Comparison of ENCODE assay signal across 21 cellular contexts in genomic region chr12:27517961-27518668, GRCh38. TPM values are rescaled to one million over a fixed set of nuclear protein-coding genes. Genes with fewer than 3 reads are reported as not detected.
DNase-seq lines count a peak whose midpoint lies in the region; TF ChIP-seq lines count a peak whose summit lies in the region.
"Had no signal": no experiment of that assay in that cellular context is flagged by ENCODE, and none has a peak within 500 bp of the region (broad histone marks: within the 10 kb centered on the region; RNA-seq: fewer than 3 reads in every experiment).

No MANE protein-coding gene starts in this region.

- H3K27ac ChIP-seq in smooth muscle cell (ENCODE audit: low read depth) (peak overlapping the region; percentile 79), caudate nucleus (ENCODE audit: low read depth, low read length) (no peak overlapping the region), OCI-LY7 (ENCODE audit: low read depth, low read length, poor library complexity, severe bottlenecking) (no peak overlapping the region)
- H3K27ac ChIP-seq: BLaER1 had no signal

- WGBS in smooth muscle cell (ENCODE audit: low lambda C conversion rate): 70% methylated on average over 7 of the region's 7 CpGs

- no peaks in the 10 kb centered on the region for H3K27me3 ChIP-seq in smooth muscle cell (ENCODE audit: low read depth)
- H3K27me3 ChIP-seq: BLaER1 had no signal

- no peaks in the 10 kb centered on the region for H3K9me2 ChIP-seq in OCI-LY7 (ENCODE audit: insufficient read depth, low read length)

- H3K9me3 ChIP-seq in smooth muscle cell (replicated peaks; ENCODE audit: low read depth): no peaks in the 10 kb centered on the region
- no peaks in the 10 kb centered on the region for H3K9me3 ChIP-seq in OCI-LY7 (ENCODE audit: low read length)
- H3K9me3 ChIP-seq: BLaER1, Caco-2 had no signal

- H3K27me3 Mint-ChIP-seq in Calu3 (ENCODE audit: unreplicated experiment): no peaks in the 10 kb centered on the region

- peaks cover 53% of the 10 kb centered on the region for H3K4me1 Mint-ChIP-seq in Calu3 (ENCODE audit: low read depth, unreplicated experiment)

- TF ChIP-seq CTCF in Calu3 (IDR thresholded peaks at IDR 0.05; ENCODE audit: unreplicated experiment) (no peak), smooth muscle cell (IDR thresholded peaks at IDR 0.05; ENCODE audit: borderline replicate concordance, insufficient read depth, poor library complexity, severe bottlenecking) (no peak), OCI-LY7 (conservative IDR thresholded peaks at IDR 0.05; ENCODE audit: low read length) (no peak)

- H3K4me2 ChIP-seq in smooth muscle cell: peak overlapping the region; percentile 17
- H3K4me2 ChIP-seq in OCI-LY7 (ENCODE audit: low read length): no peak overlapping the region
- H3K4me2 ChIP-seq: BLaER1 had no signal

- no peak overlapping the region for H3K27ac Mint-ChIP-seq in Calu3 (ENCODE audit: unreplicated experiment)
- H3K27ac Mint-ChIP-seq: CD4-positive, alpha-beta T cell; IgD-negative memory B cell had no signal

- H3K9me3 Mint-ChIP-seq in Calu3 (ENCODE audit: low read depth, unreplicated experiment): no peaks in the 10 kb centered on the region
- H3K9me3 Mint-ChIP-seq: CD4-positive, alpha-beta T cell; IgD-negative memory B cell had no signal

- H3K36me3 ChIP-seq in smooth muscle cell (ENCODE audit: low read depth) (no peaks in the 10 kb centered on the region), OCI-LY7 (ENCODE audit: insufficient read depth, low read length) (no peaks in the 10 kb centered on the region)
- H3K36me3 ChIP-seq: BLaER1 had no signal

- H2AFZ ChIP-seq in smooth muscle cell (ENCODE audit: low read depth) (no peak overlapping the region), OCI-LY7 (ENCODE audit: low read length) (no peak overlapping the region)

- no peak overlapping the region for H3K9ac ChIP-seq in smooth muscle cell (ENCODE audit: low read depth)
- H3K9ac ChIP-seq: BLaER1 had no signal

- H3K79me2 ChIP-seq in smooth muscle cell (ENCODE audit: low read depth) (no peaks in the 10 kb centered on the region), OCI-LY7 (ENCODE audit: insufficient read depth, low read depth, low read length) (no peaks in the 10 kb centered on the region)

- POLR2A ChIA-PET in OCI-LY7 (lab: Charles Lee): interaction anchor here (0.6 kb wide), 1 partner anchor 269 kb away, joined by 5 read pairs; no protein-coding TSS in a partner anchor

- no peak for DNase-seq in Calu3
- peak; percentile 69 for DNase-seq in NCI-H1105 treated with DMSO at 0.1 percent for 48 hours (lab: John Stamatoyannopoulos, UW)
- DNase-seq in islet precursor cell: peak; percentile 78
- no peak for DNase-seq in smooth muscle cell (lab: John Stamatoyannopoulos, UW; ENCODE audit: unreplicated experiment)
- DNase-seq in caudate nucleus (lab: John Stamatoyannopoulos, UW): no peak
- no peak for DNase-seq in kidney glomerular epithelial cell (lab: John Stamatoyannopoulos, UW)
- no peak for DNase-seq in OCI-LY7 (ENCODE audit: low spot score)
- DNase-seq: Caco-2; CD4-positive, alpha-beta T cell; DMS153; GDM1; Karpas-422; MV-4-11; NCI-H187; NCI-H2227 treated with DMSO at 0.1 percent for 48 hours; NCI-H510A; NCI-H748 treated with DMSO at 0.1 percent for 48 hours; OCI-M1; Right ventricle myocardium superior had no signal

- H4K20me1 ChIP-seq in smooth muscle cell (ENCODE audit: low read depth): no peaks in the 10 kb centered on the region
- no peaks in the 10 kb centered on the region for H4K20me1 ChIP-seq in OCI-LY7 (ENCODE audit: insufficient read depth, low read length)
- H4K20me1 ChIP-seq: BLaER1 had no signal

- CTCF ChIA-PET in Calu3 (lab: Charles Lee) (no interaction called here), OCI-LY7 (lab: Charles Lee; ENCODE audit: unreplicated experiment) (no interaction called here)

- H3F3A ChIP-seq in smooth muscle cell (ENCODE audit: low read depth): peaks cover 9% of the 10 kb centered on the region

- H3K36me3 Mint-ChIP-seq in Calu3 (ENCODE audit: insufficient read depth, unreplicated experiment): no peaks in the 10 kb centered on the region
- H3K36me3 Mint-ChIP-seq: IgD-negative memory B cell had no signal

- H3K4me3 ChIP-seq in smooth muscle cell (no peak overlapping the region), OCI-LY7 (ENCODE audit: low read depth, low read length, poor library complexity, severe bottlenecking) (no peak overlapping the region)
- H3K4me3 ChIP-seq: BLaER1 had no signal

- H3K4me3 Mint-ChIP-seq in Calu3 (ENCODE audit: low read depth, unreplicated experiment): peak overlapping the region; percentile 18
- H3K4me3 Mint-ChIP-seq: CD4-positive, alpha-beta T cell; IgD-negative memory B cell had no signal

- no TSS peak for BruUV-seq in Calu3 (replicated peaks; lab: Mats Ljungman, UMichigan)
- BruUV-seq in OCI-LY7 (replicated peaks; lab: Mats Ljungman, UMichigan): no TSS peak

- H3K4me1 ChIP-seq in smooth muscle cell (ENCODE audit: low read depth) (peaks cover 12% of the 10 kb centered on the region), OCI-LY7 (ENCODE audit: insufficient read depth, low read length, poor library complexity, severe bottlenecking) (peaks cover 13% of the 10 kb centered on the region)

- intact Hi-C loops in Calu3 (cut with micrococcal nuclease; ENCODE audit: unreplicated experiment): loop anchor here (5.0 kb wide), 1 partner anchor 119 kb away; no protein-coding TSS in a partner anchor
- intact Hi-C loops in OCI-LY7 (cut with micrococcal nuclease; ENCODE audit: unreplicated experiment): no loop called here

RNA-seq across cellular contexts. Expression of gene PPFIBP1, which starts 5.9 kb away (rescaled TPM):
- total RNA-seq in Calu3 (2022): 58.7 and 64.8 TPM in 2 replicates
- 150 and 156 TPM in 2 replicates for total RNA-seq in smooth muscle cell
- 45.7 and 79.1 TPM in 2 replicates for polyA plus RNA-seq in smooth muscle cell
- total RNA-seq in OCI-LY7 (2014; rRNA removed; shearing (Covaris generic)): 7.3 and 12.7 TPM in 2 replicates
- total RNA-seq in OCI-LY7 (2022): 12.1 and 14.6 TPM in 2 replicates

Comparison
In these comparisons a context has a peak if more than half of its experiments do, and no peak if none do; other contexts are left out.
1. DNase-seq: peak in NCI-H1105 treated with DMSO at 0.1 percent for 48 hours (single experiment) and islet precursor cell (single experiment); none in Calu3 (single experiment), smooth muscle cell (single experiment), caudate nucleus (0 of 61), kidney glomerular epithelial cell (single experiment) and OCI-LY7 (single experiment).